Comparison of ENCODE assay signal across 18 cellular contexts in the genomic region with DNA sequence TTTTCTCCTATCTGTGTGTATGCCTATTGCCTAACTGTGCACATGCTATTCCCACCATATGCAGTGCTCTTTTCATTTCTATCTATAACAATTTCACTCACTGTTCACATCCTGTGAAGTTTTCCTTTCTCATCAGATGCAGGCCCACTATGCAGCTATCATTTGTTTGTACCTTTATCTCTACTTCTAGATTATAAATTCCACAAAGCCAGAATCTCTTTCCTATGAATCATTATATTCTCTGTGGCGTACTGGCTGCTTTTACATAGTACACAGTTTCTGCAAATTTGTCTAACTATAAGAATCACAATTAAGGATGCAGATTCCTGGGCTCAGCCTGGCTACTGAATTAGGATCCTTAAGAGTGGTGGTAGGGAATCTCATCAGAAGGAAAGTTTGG.
DNase-seq lines count a peak whose midpoint lies in the region; ATAC-seq, FAIRE-seq and TF ChIP-seq lines count a peak whose summit lies in the region.
"Had no signal": no experiment of that assay in that cellular context is flagged by ENCODE, and none has a peak within 500 bp of the region (broad histone marks: within the 10 kb centered on the region; RNA-seq: fewer than 3 reads in every experiment).

No MANE protein-coding gene starts in this region.

- no peak overlapping the region for H3K23ac ChIP-seq in H9 (ENCODE audit: insufficient read length, low read depth, low read length)

- H2BK15ac ChIP-seq in H9 (ENCODE audit: low read depth, low read length): no peak overlapping the region

- H3K4me1 Mint-ChIP-seq in H9: peaks cover 16 to 24% of the 10 kb centered on the region in 2 experiments
- H3K4me1 Mint-ChIP-seq: CD14-positive monocyte; CD4-positive, alpha-beta memory T cell had no signal

- no peak overlapping the region for H3K27ac Mint-ChIP-seq in H9
- H3K27ac Mint-ChIP-seq: CD14-positive monocyte; CD4-positive, alpha-beta memory T cell; IgD-negative memory B cell had no signal

- ATAC-seq in GM18868 (IDR thresholded peaks at IDR 0.05; ENCODE audit: unreplicated experiment): no peak
- ATAC-seq in GM19455 (IDR thresholded peaks at IDR 0.05; ENCODE audit: unreplicated experiment): no peak

- no CpG with 5 or more reads among the region's 1 CpG for WGBS in H9 (ENCODE audit: extremely low coverage, insufficient read length, low lambda C conversion rate)

- peaks cover 2% of the 10 kb centered on the region; the same call in 1 of the 2 replicates for H3K4me1 ChIP-seq in H9 (ENCODE audit: insufficient read depth, low read length)
- H3K4me1 ChIP-seq: BLaER1 had no signal

- H3K18ac ChIP-seq in H9 (ENCODE audit: insufficient read length, low read depth, low read length): no peak overlapping the region

- TF ChIP-seq POLR2A in GM12891 (IDR thresholded peaks at IDR 0.05; ENCODE audit: low read depth, low read length): no peak

- no peaks in the 10 kb centered on the region for H3K36me3 Mint-ChIP-seq in H9 (ENCODE audit: insufficient read depth in 1 of 3, low read depth in 3 of 3)
- H3K36me3 Mint-ChIP-seq: CD14-positive monocyte; CD4-positive, alpha-beta memory T cell; IgD-negative memory B cell had no signal

- no peak overlapping the region for H3K9ac ChIP-seq in H9 (ENCODE audit: extremely low read depth, insufficient read length, low read length)
- H3K9ac ChIP-seq: BLaER1 had no signal

- no peaks in the 10 kb centered on the region for H3K79me1 ChIP-seq in H9 (ENCODE audit: insufficient read depth, low read depth, low read length, poor library complexity, severe bottlenecking)

- no peak overlapping the region for H2BK5ac ChIP-seq in H9 (ENCODE audit: insufficient read length, low read length)

- no peak overlapping the region for H2AFZ ChIP-seq in H9 (ENCODE audit: low read length)

- DNase-seq in H9: no peak
- DNase-seq in amniotic epithelial cell (ENCODE audit: low read depth): peak; percentile 62
- peak; percentile 12 for DNase-seq in brain microvascular endothelial cell
- peak; percentile 2 for DNase-seq in non-pigmented ciliary epithelial cell (ENCODE audit: low read depth)
- DNase-seq in GM12891 (ENCODE audit: insufficient read length, low spot score): no peak
- no peak for DNase-seq in activated naive CD4-positive, alpha-beta T cell treated with Interleukin-2 at 50 U/mL for 16 hours
- DNase-seq: CD4-positive, alpha-beta memory T cell; DMS79 treated with DMSO at 0.1 percent for 48 hours; GF-D8; HCEC 1CT; Karpas-422; KBM-7 had no signal

- no peak overlapping the region for H3T11ph ChIP-seq in H9 (ENCODE audit: low read length)

- no peaks in the 10 kb centered on the region for H3K27me3 Mint-ChIP-seq in H9 (ENCODE audit: low read depth)
- H3K27me3 Mint-ChIP-seq: CD4-positive, alpha-beta memory T cell; IgD-negative memory B cell had no signal

- no peak overlapping the region for H3K4me3 ChIP-seq in brain microvascular endothelial cell (ENCODE audit: low read depth, low read length)
- H3K4me3 ChIP-seq: BLaER1 had no signal

- H3K9me3 Mint-ChIP-seq in H9: no peaks in the 10 kb centered on the region

- no peak overlapping the region for H2AK5ac ChIP-seq in H9 (ENCODE audit: insufficient read length, low read length)

- no peak overlapping the region for H4K91ac ChIP-seq in H9 (ENCODE audit: insufficient read length, low read depth, low read length)

- H3K23me2 ChIP-seq in H9 (ENCODE audit: insufficient read length, low read depth, low read length, poor library complexity, severe bottlenecking): no peaks in the 10 kb centered on the region

- H2BK20ac ChIP-seq in H9 (ENCODE audit: low read depth, low read length, poor library complexity, severe bottlenecking): peak overlapping the region; percentile 45

- no peak overlapping the region for H2BK120ac ChIP-seq in H9 (ENCODE audit: low read depth, low read length, poor library complexity, severe bottlenecking)

- in situ Hi-C loops in brain microvascular endothelial cell (cut with HindIII; ENCODE audit: low pct_ligation_motif_present, low sequenced_read_pairs): no loop called here

- H2BK12ac ChIP-seq in H9 (ENCODE audit: insufficient read length, low read depth, low read length): no peak overlapping the region

- H3K14ac ChIP-seq in H9 (ENCODE audit: insufficient read depth, low read length): no peak overlapping the region

- no peak overlapping the region for H3K4me2 ChIP-seq in H9 (ENCODE audit: insufficient read depth, insufficient read length, low read length)
- H3K4me2 ChIP-seq: BLaER1 had no signal

- H4K20me1 ChIP-seq in H9 (ENCODE audit: control insufficient read depth, insufficient read depth, insufficient read length): no peaks in the 10 kb centered on the region
- H4K20me1 ChIP-seq: BLaER1 had no signal

- no peak overlapping the region for H3K4ac ChIP-seq in H9 (ENCODE audit: low read depth, low read length)

- H3K27ac ChIP-seq in H9 (ENCODE audit: insufficient read length, low read depth, low read length): no peak overlapping the region
- H3K27ac ChIP-seq in brain microvascular endothelial cell: no peak overlapping the region
- H3K27ac ChIP-seq: BLaER1, HL-60 had no signal

- no peak overlapping the region for H3K56ac ChIP-seq in H9 (ENCODE audit: insufficient read length, low read depth, low read length)

- no peak for TF ChIP-seq CTCF in H9 (conservative IDR thresholded peaks at IDR 0.05)
- TF ChIP-seq CTCF in brain microvascular endothelial cell (IDR thresholded peaks at IDR 0.05; ENCODE audit: low read depth, low read length, missing control alignments): no peak

- H3K4me3 Mint-ChIP-seq in H9: no peak overlapping the region
- H3K4me3 Mint-ChIP-seq: CD14-positive monocyte; CD4-positive, alpha-beta memory T cell; IgD-negative memory B cell had no signal

- no peaks in the 10 kb centered on the region for H3K79me2 ChIP-seq in H9 (ENCODE audit: insufficient read depth, low read length)

- no peak overlapping the region for H4K5ac ChIP-seq in H9 (ENCODE audit: insufficient read length, low read depth, low read length)

- H3K27me3 ChIP-seq in H9 (ENCODE audit: insufficient read depth, low read length): no peaks in the 10 kb centered on the region
- H3K27me3 ChIP-seq in brain microvascular endothelial cell (replicated peaks): no peaks in the 10 kb centered on the region
- H3K27me3 ChIP-seq: BLaER1 had no signal

- H3K36me3 ChIP-seq in brain microvascular endothelial cell (replicated peaks): no peaks in the 10 kb centered on the region
- H3K36me3 ChIP-seq: BLaER1 had no signal

- H4K8ac ChIP-seq in H9 (replicated peaks; ENCODE audit: insufficient read length, low read depth, low read length): no peak overlapping the region

- H3K9me3 ChIP-seq in H9 (ENCODE audit: control insufficient read depth, low read depth, low read length): no peaks in the 10 kb centered on the region
- H3K9me3 ChIP-seq: BLaER1 had no signal

- FAIRE-seq in GM12891 (lab: Jason Lieb, UNC): no peak

TF ChIP-seq in GM12891, 5 proteins besides CTCF, POLR2A, EP300 and RAD21:
- TF ChIP-seq POU2F2 (IDR thresholded peaks at IDR 0.05; ENCODE audit: low read depth, low read length) (no peak), POLR2AphosphoS5 (IDR thresholded peaks at IDR 0.05; ENCODE audit: low read depth, low read length) (no peak), SPI1 (IDR thresholded peaks at IDR 0.05; ENCODE audit: low read depth, low read length) (no peak), TAF1 (IDR thresholded peaks at IDR 0.05; ENCODE audit: low read depth, low read length) (no peak), PAX5 (IDR thresholded peaks at IDR 0.05; ENCODE audit: insufficient read depth, low read length, severe bottlenecking) (no peak)

Comparison
In these comparisons a context has a peak if more than half of its experiments do, and no peak if none do; other contexts are left out.
1. DNase-seq: peak in amniotic epithelial cell (single experiment), brain microvascular endothelial cell (single experiment) and non-pigmented ciliary epithelial cell (single experiment); none in H9 (single experiment), GM12891 (single experiment) and activated naive CD4-positive, alpha-beta T cell treated with Interleukin-2 at 50 U/mL for 16 hours (single experiment).